8 cellular contexts compared by ENCODE assay signal in genomic region chr16:88452485-88453216, GRCh38. TPM values are rescaled to one million over a fixed set of nuclear protein-coding genes. Genes with fewer than 3 reads are reported as not detected.
DNase-seq lines count a peak whose midpoint lies in the region; ATAC-seq and TF ChIP-seq lines count a peak whose summit lies in the region.

No MANE protein-coding gene starts in this region.

- H3K27ac ChIP-seq in dorsolateral prefrontal cortex = peak overlapping the region in 41 of 59 donors; percentile 16 to 84 (median 62)

- peak overlapping the region; percentile 80 for H3K4me3 Mint-ChIP-seq in activated CD4-positive, alpha-beta memory T cell treated with anti-CD3 and anti-CD28 coated beads for 36 hours

- intact Hi-C loops in activated CD4-positive, alpha-beta memory T cell treated with anti-CD3 and anti-CD28 coated beads for 36 hours (cut with micrococcal nuclease) = loop anchor here (2.0 to 10.0 kb wide), 5 partner anchors 16 to 1065 kb away; partner anchors contain the start of gene ZC3H18
- intact Hi-C loops in dorsolateral prefrontal cortex (cut with DNase I) (loop anchor here in 1 of 2 donors (5.0 kb wide), 1 partner anchor 120 kb away; the partner anchor contains the start of gene ZC3H18), lower leg skin (cut with DNase I; ENCODE audit: low total_unique reads) (no loop called here)

- peak; percentile 72 to 86 for DNase-seq in AML-193 (lab: John Stamatoyannopoulos, UW)
- peak; percentile 92 for DNase-seq in NCI-H69 (lab: John Stamatoyannopoulos, UW)
- DNase-seq in activated CD4-positive, alpha-beta memory T cell treated with anti-CD3 and anti-CD28 coated beads for 36 hours = peak; percentile 99
- peak; percentile 87 to 96 (median 92) for DNase-seq in dorsolateral prefrontal cortex
- DNase-seq in lower leg skin (ENCODE audit: low spot score in 2 of 2) = peak; percentile 96 to 99
- DNase-seq in stimulated activated CD4-positive, alpha-beta T cell treated with anti-CD3 and anti-CD28 coated beads, Interleukin-4, amount 100 ng/mL, for 24 hours = peak; percentile 98

- TF ChIP-seq CTCF in dorsolateral prefrontal cortex (IDR thresholded peaks at IDR 0.05 in 54 of 56, conservative IDR thresholded peaks at IDR 0.05 in 2 of 56; ENCODE audit: low read depth in 1 of 56, partially characterized antibody in 56 of 56) (no peak), lower leg skin (IDR thresholded peaks at IDR 0.05) (no peak)

- peak overlapping the region; percentile 84 for H3K27ac Mint-ChIP-seq in activated CD4-positive, alpha-beta memory T cell treated with anti-CD3 and anti-CD28 coated beads for 36 hours

- H3K36me3 Mint-ChIP-seq in activated CD4-positive, alpha-beta memory T cell treated with anti-CD3 and anti-CD28 coated beads for 36 hours = no peaks in the 10 kb centered on the region

- H3K4me3 ChIP-seq in dorsolateral prefrontal cortex (peak overlapping the region; percentile 27 to 75 (median 61)), lower leg skin (ENCODE audit: low read depth, poor library complexity, severe bottlenecking) (no peak overlapping the region)

- TF ChIP-seq POLR2A in lower leg skin (IDR thresholded peaks at IDR 0.05) = no peak

- H3K4me1 Mint-ChIP-seq in activated CD4-positive, alpha-beta memory T cell treated with anti-CD3 and anti-CD28 coated beads for 36 hours (ENCODE audit: low read depth) = peaks cover 25% of the 10 kb centered on the region

- no peaks in the 10 kb centered on the region for H3K27me3 Mint-ChIP-seq in activated CD4-positive, alpha-beta memory T cell treated with anti-CD3 and anti-CD28 coated beads for 36 hours

- CTCF ChIA-PET in activated CD4-positive, alpha-beta memory T cell treated with anti-CD3 and anti-CD28 coated beads for 36 hours (lab: Charles Lee) = interaction anchor here (0.9 kb wide), 1 partner anchor 37 kb away, joined by 3 read pairs; no protein-coding TSS in a partner anchor

- peak; percentile 45 for ATAC-seq in GM19043 (IDR thresholded peaks at IDR 0.05; ENCODE audit: low read depth, unreplicated experiment)
- ATAC-seq in HG03378 (IDR thresholded peaks at IDR 0.05; ENCODE audit: unreplicated experiment) = peak; percentile 38

- POLR2A ChIA-PET in activated CD4-positive, alpha-beta memory T cell treated with anti-CD3 and anti-CD28 coated beads for 36 hours (lab: Charles Lee) = interaction anchor here (0.9 to 1.4 kb wide), 3 partner anchors 18 to 117 kb away, joined by 3 to 4 read pairs (median 3); partner anchors contain the start of gene ZC3H18

- no peaks in the 10 kb centered on the region for H3K9me3 Mint-ChIP-seq in activated CD4-positive, alpha-beta memory T cell treated with anti-CD3 and anti-CD28 coated beads for 36 hours

- 3 to 4% methylated on average over 14 to 39 of the region's 72 CpGs for WGBS in lower leg skin, 2 donors

- peaks cover 0 to 9% (median 0%) of the 10 kb centered on the region in 45 donors for H3K27me3 ChIP-seq in dorsolateral prefrontal cortex

RNA-seq across cellular contexts. Expression of gene ZFPM1, which starts 0.4 kb away (rescaled TPM):
- 10 to 100 TPM; 11.6 to 12.0 TPM for total RNA-seq in activated CD4-positive, alpha-beta memory T cell treated with anti-CD3 and anti-CD28 coated beads for 36 hours
- total RNA-seq in dorsolateral prefrontal cortex = 10 to 100 TPM in 21 of 120 experiments, 1 to 10 TPM in 99; 4.0 to 14.7 (median 7.2) TPM
- 1 to 10 TPM; 2.0 to 4.0 (median 3.1) TPM for total RNA-seq in lower leg skin
